ENCODE assay signal across 8 cellular contexts in the genomic region with DNA sequence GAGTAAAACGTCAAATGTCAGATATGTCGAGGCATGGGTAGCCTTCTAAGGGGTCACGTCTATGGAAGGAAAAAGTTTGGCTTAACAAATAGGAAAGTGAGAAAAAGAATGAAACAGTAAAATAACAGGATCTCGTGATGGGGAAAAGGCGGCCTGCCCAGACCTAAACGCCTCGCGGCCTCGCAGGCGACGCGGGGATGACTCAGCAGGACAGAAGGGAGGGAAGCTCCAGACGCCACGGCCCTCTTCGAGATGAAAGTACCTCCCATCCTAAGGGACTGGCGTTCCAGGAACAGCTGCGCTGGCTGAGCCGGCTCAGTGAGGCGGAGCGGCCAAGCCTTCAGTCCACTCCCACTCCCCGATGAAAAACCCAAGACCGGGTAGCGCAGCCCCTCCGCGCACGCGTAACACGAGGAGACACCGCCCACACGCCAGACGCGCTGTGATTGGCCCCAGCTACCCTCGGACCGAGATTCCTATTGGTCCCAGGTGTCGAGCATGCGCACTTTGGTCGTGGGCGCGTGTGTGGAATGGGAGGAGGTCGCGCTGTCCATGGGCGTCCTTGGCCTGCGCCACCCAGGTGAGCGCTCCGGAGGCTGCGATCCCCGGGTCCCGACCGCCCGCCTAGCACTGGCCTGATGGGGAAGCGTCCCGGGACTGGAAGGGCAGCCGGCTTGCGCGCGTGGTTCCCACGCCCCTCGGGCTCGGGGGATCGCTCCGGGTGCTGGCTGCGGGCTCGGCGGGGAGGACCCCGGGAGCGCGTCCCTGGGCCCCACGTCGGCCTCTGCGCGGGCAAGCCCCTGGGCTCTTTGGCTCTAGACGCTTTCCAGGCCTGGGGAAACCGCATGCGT.
DNase-seq lines count a peak whose midpoint lies in the region; ATAC-seq and TF ChIP-seq lines count a peak whose summit lies in the region.

No MANE protein-coding gene starts in this region.

- intact Hi-C loops in PC-3 (cut with micrococcal nuclease): no loop called here

- no peak for TF ChIP-seq CTCF in GM12864 (IDR thresholded peaks at IDR 0.05; ENCODE audit: low read depth, low read length, missing control alignments)
- TF ChIP-seq CTCF in endothelial cell (IDR thresholded peaks at IDR 0.05; ENCODE audit: unreplicated experiment): no peak
- no peak for TF ChIP-seq CTCF in PC-3 (conservative IDR thresholded peaks at IDR 0.05; ENCODE audit: low read depth, low read length)

- H3K27ac ChIP-seq in PC-3 (ENCODE audit: low read length): no peak overlapping the region

- no TSS peak for BruUV-seq in PC-3 (replicated peaks; lab: Mats Ljungman, UMichigan)

- H2AFZ ChIP-seq in PC-3 (ENCODE audit: low read length): no peak overlapping the region

- peaks cover 4% of the 10 kb centered on the region for H3K9me3 Mint-ChIP-seq in endothelial cell (ENCODE audit: unreplicated experiment)

- H3K9me3 ChIP-seq in mononuclear cell (ENCODE audit: low read depth, low read length) (no peaks in the 10 kb centered on the region), PC-3 (ENCODE audit: low read length) (no peaks in the 10 kb centered on the region)

- peak overlapping the region; percentile 81 for H3K4me3 ChIP-seq in GM12864 (ENCODE audit: low read depth, low read length)
- peak overlapping the region; percentile 48 for H3K4me3 ChIP-seq in mononuclear cell (ENCODE audit: low read length)
- no peak overlapping the region for H3K4me3 ChIP-seq in PC-3 (ENCODE audit: low read length)

- H3K36me3 Mint-ChIP-seq in endothelial cell (ENCODE audit: low read depth, unreplicated experiment): peaks cover 4% of the 10 kb centered on the region

- no peak overlapping the region for H3K4me2 ChIP-seq in PC-3 (ENCODE audit: low read length)

- H3K27me3 Mint-ChIP-seq in endothelial cell (ENCODE audit: unreplicated experiment): no peaks in the 10 kb centered on the region

- CTCF ChIA-PET in PC-3 (lab: Charles Lee): no interaction called here

- no peaks in the 10 kb centered on the region for H3F3A ChIP-seq in PC-3 (ENCODE audit: low read length, unreplicated experiment)

- peak overlapping the region; percentile 89 for H3K4me3 Mint-ChIP-seq in endothelial cell (ENCODE audit: unreplicated experiment)

- H3K4me1 ChIP-seq in mononuclear cell (ENCODE audit: insufficient read depth, low read length): no peaks in the 10 kb centered on the region
- peaks cover 8% of the 10 kb centered on the region for H3K4me1 ChIP-seq in PC-3 (ENCODE audit: insufficient read depth, low read length)

- H3K27me3 ChIP-seq in mononuclear cell (ENCODE audit: insufficient read depth, low read length): no peaks in the 10 kb centered on the region
- H3K27me3 ChIP-seq in PC-3 (ENCODE audit: low read length): no peaks in the 10 kb centered on the region

- peaks cover 3% of the 10 kb centered on the region for H3K4me1 Mint-ChIP-seq in endothelial cell (ENCODE audit: unreplicated experiment)

- no peaks in the 10 kb centered on the region for H3K9me2 ChIP-seq in PC-3 (replicated peaks; ENCODE audit: low read length)

- H3K9ac ChIP-seq in PC-3 (ENCODE audit: low read length): no peak overlapping the region

- H3K79me2 ChIP-seq in PC-3 (ENCODE audit: low read length): no peaks in the 10 kb centered on the region

- peak overlapping the region; percentile 80 for H3K27ac Mint-ChIP-seq in endothelial cell (ENCODE audit: unreplicated experiment)

- peak; percentile 49 for DNase-seq in GM12864 (ENCODE audit: low read depth)
- peak; percentile 94 for DNase-seq in NCI-H2227 treated with DMSO at 0.1 percent for 48 hours (lab: John Stamatoyannopoulos, UW)
- peak; percentile 82 for DNase-seq in activated CD8-positive, alpha-beta memory T cell treated with anti-CD3 and anti-CD28 coated beads, Interleukin-2, amount 50 U/mL, for 4 hours
- DNase-seq in endothelial cell (ENCODE audit: low spot score): peak; percentile 48
- DNase-seq in stimulated activated CD8-positive, alpha-beta memory T cell treated with anti-CD3 and anti-CD28 coated beads, Interleukin-4, amount 100 ng/mL, for 48 hours: peak; percentile 89
- no peak for DNase-seq in PC-3

- ATAC-seq in HG02981 (IDR thresholded peaks at IDR 0.05; ENCODE audit: unreplicated experiment) (peak; percentile 94), PC-3 (no peak)

- no peaks in the 10 kb centered on the region for H3K36me3 ChIP-seq in PC-3 (ENCODE audit: low read depth, low read length)

- POLR2A ChIA-PET in PC-3 (lab: Charles Lee; ENCODE audit: unreplicated experiment): no interaction called here

- H4K20me1 ChIP-seq in PC-3 (ENCODE audit: low read length): no peaks in the 10 kb centered on the region
